1 cellular context compared by ENCODE assay signal in the genomic region with DNA sequence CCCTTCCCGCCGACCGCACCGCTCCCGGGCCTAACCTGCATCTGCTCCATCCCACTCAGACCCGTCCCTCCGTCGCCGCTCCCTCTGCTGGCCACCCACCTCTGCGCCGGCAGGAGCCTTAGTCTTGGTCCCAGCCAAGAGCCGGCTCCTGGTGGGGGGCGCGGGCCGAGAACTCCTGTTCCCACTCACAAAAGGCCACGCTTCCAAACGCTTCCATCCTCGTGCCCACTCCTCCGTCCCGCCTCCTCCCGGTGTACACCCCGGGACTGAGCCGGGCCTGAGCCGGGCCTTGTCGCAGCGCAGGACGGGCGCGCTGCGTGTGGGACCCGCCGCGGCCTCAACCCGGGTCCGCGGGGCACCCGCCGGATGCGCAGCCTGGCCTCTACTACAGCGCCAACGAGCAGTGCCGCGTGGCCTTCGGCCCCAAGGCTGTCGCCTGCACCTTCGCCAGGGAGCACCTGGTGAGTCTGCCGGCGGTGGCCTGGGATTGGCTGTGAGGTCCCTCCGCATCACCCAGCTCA.
TF ChIP-seq lines count a peak whose summit lies in the region.

No MANE protein-coding gene starts in this region.

TF ChIP-seq in IMR-90, 13 proteins besides CTCF, POLR2A, EP300 and RAD21:
- TF ChIP-seq CEBPB (IDR thresholded peaks at IDR 0.05; ENCODE audit: low read depth, low read length) (no peak), SMC3 (IDR thresholded peaks at IDR 0.05; ENCODE audit: low read depth, low read length) (peak; percentile 19; the same call in 1 of the 2 replicates)
